ENCODE assay signal across 16 cellular contexts in the genomic region with DNA sequence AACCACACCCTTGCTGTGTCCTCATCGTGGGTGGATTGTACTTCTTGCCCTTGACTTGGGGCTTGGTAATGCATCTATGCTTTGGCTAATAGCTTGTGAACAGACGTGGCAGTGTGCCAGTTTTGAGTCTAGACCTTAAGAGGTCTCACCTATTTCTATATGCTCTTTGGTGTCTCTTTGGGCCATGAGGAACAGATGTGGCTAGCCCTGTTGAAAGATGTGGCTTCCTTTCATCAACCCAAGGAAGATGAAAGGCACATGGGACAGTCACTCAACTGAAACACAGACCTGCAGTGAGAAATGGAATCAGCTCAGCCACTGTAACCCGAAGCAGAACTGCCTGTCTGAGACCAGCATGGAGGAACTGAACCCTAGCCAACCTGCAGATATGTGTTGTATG.
"Had no signal": no experiment of that assay in that cellular context is flagged by ENCODE, and none has a peak within 500 bp of the region (broad histone marks: within the 10 kb centered on the region; RNA-seq: fewer than 3 reads in every experiment).

No MANE protein-coding gene starts in this region.

- DNase-seq: dorsolateral prefrontal cortex; effector CD4-positive, alpha-beta T cell; head of caudate nucleus; left ventricle myocardium superior; lower lobe of right lung; naive thymus-derived CD8-positive, alpha-beta T cell; nephron progenitor cell; nucleus accumbens; stimulated activated CD4-positive, alpha-beta T cell treated with anti-CD3 and anti-CD28 coated beads, Interleukin-2, amount 100 ng/mL, for 24 hours; stimulated activated CD4-positive, alpha-beta T cell treated with anti-CD3 and anti-CD28 coated beads, Interleukin-4, amount 100 ng/mL, for 24 hours; stimulated activated naive CD8-positive, alpha-beta T cell treated with anti-CD3 and anti-CD28 coated beads, Interleukin-15, Interleukin-2, amounts not matched to agents 100 U/mL and 50 U/mL, for 24 hours; substantia nigra; testis; tibial artery had no signal

- ATAC-seq: left ventricle myocardium superior; lower lobe of right lung; naive thymus-derived CD8-positive, alpha-beta T cell; sciatic nerve; stimulated activated effector memory CD8-positive, alpha-beta T cell treated with anti-CD3 and anti-CD28 coated beads, Interleukin-12 subunit alpha, Interleukin-12 subunit beta, amount 100 ng/mL, for 72 hours; stimulated activated naive CD8-positive, alpha-beta T cell treated with anti-CD3 and anti-CD28 coated beads, Interleukin-15, Interleukin-2, amounts not matched to agents 100 U/mL and 50 U/mL, for 24 hours had no signal
